Comparison of ENCODE assay signal across 8 cellular contexts in genomic region chr11:68212421-68213134, GRCh38. TPM values are rescaled to one million over a fixed set of nuclear protein-coding genes. Genes with fewer than 3 reads are reported as not detected.
DNase-seq lines count a peak whose midpoint lies in the region; ATAC-seq, FAIRE-seq and TF ChIP-seq lines count a peak whose summit lies in the region.

No MANE protein-coding gene starts in this region.

- peaks cover 4% of the 10 kb centered on the region; the same call in 1 of the 2 replicates for H3K27me3 ChIP-seq in HUES64 (ENCODE audit: insufficient read depth, low read length)
- H3K27me3 ChIP-seq in osteoblast (ENCODE audit: insufficient read depth, low read length) = peaks cover 4% of the 10 kb centered on the region
- no peaks in the 10 kb centered on the region for H3K27me3 ChIP-seq in upper lobe of right lung

- peaks cover 20 to 27% (median 22%) of the 10 kb centered on the region in 3 donors for H3K27me3 Mint-ChIP-seq in CD14-positive monocyte (ENCODE audit: low read depth in 3 of 3)
- no peaks in the 10 kb centered on the region for H3K27me3 Mint-ChIP-seq in activated naive CD4-positive, alpha-beta T cell treated with anti-CD3 and anti-CD28 coated beads, Interleukin-2, amount 50 U/mL, for 24 hours

- peak overlapping the region; percentile 83 to 98 for H3K4me3 Mint-ChIP-seq in CD14-positive monocyte
- H3K4me3 Mint-ChIP-seq in activated naive CD4-positive, alpha-beta T cell treated with anti-CD3 and anti-CD28 coated beads, Interleukin-2, amount 50 U/mL, for 24 hours = peak overlapping the region; percentile 96

- peaks cover 49% of the 10 kb centered on the region for H4K20me1 ChIP-seq in osteoblast (ENCODE audit: insufficient read depth, low read length)

- H3K4me1 Mint-ChIP-seq in CD14-positive monocyte = peaks cover 51% of the 10 kb centered on the region
- peaks cover 56% of the 10 kb centered on the region for H3K4me1 Mint-ChIP-seq in activated naive CD4-positive, alpha-beta T cell treated with anti-CD3 and anti-CD28 coated beads, Interleukin-2, amount 50 U/mL, for 24 hours

- H3K9me3 ChIP-seq in HUES64 (ENCODE audit: insufficient read depth, low read depth, low read length) (no peaks in the 10 kb centered on the region), osteoblast (ENCODE audit: low read depth, low read length) (no peaks in the 10 kb centered on the region), upper lobe of right lung (no peaks in the 10 kb centered on the region)

- H3K79me2 ChIP-seq in osteoblast (ENCODE audit: insufficient read depth, low read length) = peaks cover 48% of the 10 kb centered on the region

- H3K36me3 ChIP-seq in HUES64 (ENCODE audit: insufficient read depth, low read length) (no peaks in the 10 kb centered on the region), osteoblast (ENCODE audit: insufficient read depth, low read length) (no peaks in the 10 kb centered on the region), upper lobe of right lung (no peaks in the 10 kb centered on the region)

- H3K27ac Mint-ChIP-seq in CD14-positive monocyte = peak overlapping the region; percentile 84 to 94 (median 92)
- peak overlapping the region; percentile 99 for H3K27ac Mint-ChIP-seq in activated naive CD4-positive, alpha-beta T cell treated with anti-CD3 and anti-CD28 coated beads, Interleukin-2, amount 50 U/mL, for 24 hours

- TF ChIP-seq CTCF in CD14-positive monocyte (IDR thresholded peaks at IDR 0.05) (peak; percentile 31), osteoblast (IDR thresholded peaks at IDR 0.05; ENCODE audit: extremely low read depth, low read depth, low read length) (peak; percentile 11), upper lobe of right lung (IDR thresholded peaks at IDR 0.05) (no peak)

- peaks cover 0 to 2% (median 0%) of the 10 kb centered on the region in 7 donors for H3K9me3 Mint-ChIP-seq in CD14-positive monocyte
- H3K9me3 Mint-ChIP-seq in activated naive CD4-positive, alpha-beta T cell treated with anti-CD3 and anti-CD28 coated beads, Interleukin-2, amount 50 U/mL, for 24 hours = no peaks in the 10 kb centered on the region

- peak; percentile 78 for DNase-seq in CD14-positive monocyte (ENCODE audit: low spot score)
- peak; percentile 83 for DNase-seq in GM19239 (ENCODE audit: insufficient read length, low spot score)
- DNase-seq in SHP77 (lab: John Stamatoyannopoulos, UW) = peak; percentile 63 to 64
- peak; percentile 59 for DNase-seq in globus pallidus (ENCODE audit: low spot score)
- DNase-seq in osteoblast (ENCODE audit: insufficient read length, low spot score, missing footprints) = peak; percentile 99
- peak; percentile 87 for DNase-seq in upper lobe of right lung

- WGBS in HUES64 = 1% methylated on average over 78 of the region's 80 CpGs

- H3K4me2 ChIP-seq in osteoblast (ENCODE audit: insufficient read depth, low read length) = peak overlapping the region; percentile 90

- H3K27ac ChIP-seq in HUES64 (ENCODE audit: low read depth, low read length) (peak overlapping the region; percentile 99), osteoblast (ENCODE audit: low read depth, low read length) (peak overlapping the region; percentile 7), upper lobe of right lung (peak overlapping the region; percentile 99)

- H3K4me1 ChIP-seq in HUES64 (ENCODE audit: insufficient read depth, low read length) (peaks cover 14% of the 10 kb centered on the region; the same call in 1 of the 2 replicates), osteoblast (ENCODE audit: insufficient read depth, low read length) (peaks cover 16% of the 10 kb centered on the region), upper lobe of right lung (peaks cover 40% of the 10 kb centered on the region)

- peak; percentile 75 for ATAC-seq in upper lobe of right lung

- peak; percentile 39 for FAIRE-seq in GM19239 (lab: Jason Lieb, UNC)

- intact Hi-C loops in CD14-positive monocyte (cut with micrococcal nuclease) (loop anchor here (5.0 to 10.0 kb wide), 4 partner anchors 60 to 250 kb away; partner anchors contain the start of genes C11orf24 (in 1 of the 2), CHKA (in 1 of the 2), PPP6R3 (in 1 of the 2) and UNC93B1 (in 1 of the 2)), upper lobe of right lung (cut with DNase I) (no loop called here)

- H3K36me3 Mint-ChIP-seq in CD14-positive monocyte = no peaks in the 10 kb centered on the region
- H3K36me3 Mint-ChIP-seq in activated naive CD4-positive, alpha-beta T cell treated with anti-CD3 and anti-CD28 coated beads, Interleukin-2, amount 50 U/mL, for 24 hours = no peaks in the 10 kb centered on the region

- H3K4me3 ChIP-seq in HUES64 (ENCODE audit: low read length) (peak overlapping the region; percentile 94), osteoblast (ENCODE audit: insufficient read depth, low read length) (peak overlapping the region; percentile 90), upper lobe of right lung (peak overlapping the region; percentile 89)

- H2AFZ ChIP-seq in osteoblast (ENCODE audit: low read length) = no peak overlapping the region

- peak overlapping the region; percentile 92 for H3K9ac ChIP-seq in HUES64 (ENCODE audit: low read depth, low read length)

RNA-seq across cellular contexts. Expression of gene KMT5B, which starts 0.5 kb away (rescaled TPM):
- 10 to 100 TPM; 12.2 to 22.0 TPM for polyA plus RNA-seq in CD14-positive monocyte
- polyA plus RNA-seq in HUES64 (2013, experiment 1 of 2) = 28.8 TPM
- polyA plus RNA-seq in HUES64 (2013, experiment 2 of 2) = 33.5 TPM
- total RNA-seq in osteoblast (27.1 and 29.8 TPM in 2 replicates), upper lobe of right lung (43.9 TPM)

RNA-seq across cellular contexts. Expression of gene C11orf24, which starts 59.2 kb away (rescaled TPM):
- polyA plus RNA-seq in CD14-positive monocyte = 10 to 100 TPM in 1 of 2 donors, 1 to 10 TPM in 1; 9.5 to 12.6 TPM
- polyA plus RNA-seq in HUES64 (2013, experiment 1 of 2) = 33.9 TPM
- polyA plus RNA-seq in HUES64 (2013, experiment 2 of 2) = 35.7 TPM
- total RNA-seq in osteoblast (37.7 and 40.5 TPM in 2 replicates), upper lobe of right lung (26.7 TPM)

Comparison
In these comparisons a context has a peak if more than half of its experiments do, and no peak if none do; other contexts are left out.
1. Peak in every context shown above with its lines: DNase-seq, ATAC-seq, H3K4me3 ChIP-seq and H3K27ac ChIP-seq.
2. H3K27ac ChIP-seq: peak in every context shown above with its lines; median percentile 99 in HUES64; 99 in upper lobe of right lung; 7 in osteoblast.